ENCODE assay signal across 1 cellular context in the genomic region with DNA sequence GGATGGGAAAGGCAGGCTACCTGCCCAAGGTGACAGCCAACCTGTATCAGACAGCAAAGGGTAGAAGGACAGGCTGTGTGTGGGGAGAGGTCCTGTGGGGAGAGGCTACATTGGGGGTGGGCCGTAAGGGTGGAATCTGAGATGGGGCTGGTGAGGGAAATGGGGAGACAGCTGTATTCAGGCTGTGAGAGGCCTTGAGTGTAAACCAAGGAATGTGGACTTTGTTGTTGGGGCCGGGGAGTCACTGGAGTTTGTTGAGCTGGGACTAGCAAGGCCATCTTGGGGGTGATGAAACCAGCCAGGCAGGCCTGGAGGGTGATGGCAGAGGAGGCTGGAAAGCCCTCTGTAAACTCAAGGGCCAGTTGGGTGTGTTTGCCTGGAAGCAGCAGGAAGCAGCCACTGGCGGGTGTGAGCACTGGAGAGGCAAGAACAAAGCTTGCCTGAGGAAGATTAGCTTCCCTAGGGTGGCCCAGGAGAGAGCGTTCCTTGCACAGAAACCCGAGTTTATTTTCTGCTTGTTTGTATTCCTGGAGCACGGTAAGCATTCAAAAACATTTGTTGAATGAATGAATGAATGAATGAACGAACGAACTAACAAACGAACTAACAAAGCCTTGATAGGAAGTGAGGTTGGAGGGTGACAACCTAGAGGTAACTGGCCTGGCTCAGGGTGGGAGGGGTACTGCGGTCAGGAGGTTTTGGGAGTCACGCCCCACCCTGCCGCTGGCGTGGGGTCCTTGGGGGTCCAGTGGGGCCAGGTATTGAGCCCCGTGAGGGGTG.
TF ChIP-seq lines count a peak whose summit lies in the region.

No MANE protein-coding gene starts in this region.

TF ChIP-seq in K562, 482 proteins besides CTCF, POLR2A, EP300 and RAD21:
- TF ChIP-seq, protein P1, sequence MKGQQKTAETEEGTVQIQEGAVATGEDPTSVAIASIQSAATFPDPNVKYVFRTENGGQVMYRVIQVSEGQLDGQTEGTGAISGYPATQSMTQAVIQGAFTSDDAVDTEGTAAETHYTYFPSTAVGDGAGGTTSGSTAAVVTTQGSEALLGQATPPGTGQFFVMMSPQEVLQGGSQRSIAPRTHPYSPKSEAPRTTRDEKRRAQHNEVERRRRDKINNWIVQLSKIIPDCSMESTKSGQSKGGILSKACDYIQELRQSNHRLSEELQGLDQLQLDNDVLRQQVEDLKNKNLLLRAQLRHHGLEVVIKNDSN (CRISPR knock-in tag; IDR thresholded peaks at IDR 0.05), result 0 out of 2 replicates have a peak, but pooled peaks have one; percentile 12
- peak; percentile 92 for TF ChIP-seq ZNF24 (IDR thresholded peaks at IDR 0.05)
- TF ChIP-seq ZKSCAN1 (IDR thresholded peaks at IDR 0.05; ENCODE audit: low read depth, low read length), result no peak
- no peak for TF ChIP-seq ZNF408 (CRISPR knock-in tag; IDR thresholded peaks at IDR 0.05; ENCODE audit: low read depth)
- TF ChIP-seq, protein P2, sequence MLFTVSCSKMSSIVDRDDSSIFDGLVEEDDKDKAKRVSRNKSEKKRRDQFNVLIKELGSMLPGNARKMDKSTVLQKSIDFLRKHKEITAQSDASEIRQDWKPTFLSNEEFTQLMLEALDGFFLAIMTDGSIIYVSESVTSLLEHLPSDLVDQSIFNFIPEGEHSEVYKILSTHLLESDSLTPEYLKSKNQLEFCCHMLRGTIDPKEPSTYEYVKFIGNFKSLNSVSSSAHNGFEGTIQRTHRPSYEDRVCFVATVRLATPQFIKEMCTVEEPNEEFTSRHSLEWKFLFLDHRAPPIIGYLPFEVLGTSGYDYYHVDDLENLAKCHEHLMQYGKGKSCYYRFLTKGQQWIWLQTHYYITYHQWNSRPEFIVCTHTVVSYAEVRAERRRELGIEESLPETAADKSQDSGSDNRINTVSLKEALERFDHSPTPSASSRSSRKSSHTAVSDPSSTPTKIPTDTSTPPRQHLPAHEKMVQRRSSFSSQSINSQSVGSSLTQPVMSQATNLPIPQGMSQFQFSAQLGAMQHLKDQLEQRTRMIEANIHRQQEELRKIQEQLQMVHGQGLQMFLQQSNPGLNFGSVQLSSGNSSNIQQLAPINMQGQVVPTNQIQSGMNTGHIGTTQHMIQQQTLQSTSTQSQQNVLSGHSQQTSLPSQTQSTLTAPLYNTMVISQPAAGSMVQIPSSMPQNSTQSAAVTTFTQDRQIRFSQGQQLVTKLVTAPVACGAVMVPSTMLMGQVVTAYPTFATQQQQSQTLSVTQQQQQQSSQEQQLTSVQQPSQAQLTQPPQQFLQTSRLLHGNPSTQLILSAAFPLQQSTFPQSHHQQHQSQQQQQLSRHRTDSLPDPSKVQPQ (CRISPR knock-in tag; IDR thresholded peaks at IDR 0.05; ENCODE audit: borderline replicate concordance), result no peak
- no peak for TF ChIP-seq TRIM28 (IDR thresholded peaks at IDR 0.05)
